9 cellular contexts compared by ENCODE assay signal in the genomic region with DNA sequence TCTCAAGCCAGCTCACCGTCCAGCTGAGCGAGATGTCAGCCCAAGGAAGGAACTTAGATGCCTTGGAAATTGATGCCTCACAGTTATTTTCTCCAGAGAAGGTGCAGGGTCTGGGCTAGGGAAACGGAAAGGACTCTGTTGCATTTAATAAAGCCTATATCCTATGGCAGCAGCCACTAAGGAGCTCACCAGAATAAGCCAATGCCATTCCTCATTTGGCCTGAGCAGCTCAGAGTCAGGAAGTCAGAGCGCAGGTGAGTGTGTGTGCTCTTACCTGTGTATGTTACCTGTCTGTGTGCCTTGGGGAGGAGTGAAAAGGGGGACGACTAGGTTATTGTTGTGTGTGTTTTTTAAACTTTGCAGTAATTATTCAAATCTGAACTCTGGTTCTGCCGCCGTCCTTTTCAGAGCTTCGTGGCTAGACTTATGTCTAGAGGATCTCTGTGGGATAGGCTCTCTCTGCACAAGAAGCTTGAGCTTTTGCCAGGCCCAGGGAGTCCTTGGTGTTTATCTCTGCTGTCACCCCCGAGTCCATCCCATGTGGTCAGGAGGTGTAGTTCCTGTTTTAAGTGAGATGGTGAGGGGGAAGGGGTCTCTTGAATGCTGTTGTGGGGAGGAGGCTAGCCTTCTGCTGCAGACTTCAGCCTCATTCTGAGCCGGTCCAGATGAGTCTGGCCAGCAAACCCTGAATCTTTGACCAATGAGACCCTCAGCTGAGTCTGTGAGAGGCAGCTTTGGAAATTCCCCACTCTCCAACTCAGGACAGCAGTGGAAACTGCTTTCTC. TPM values are rescaled to one million over a fixed set of nuclear protein-coding genes. Genes with fewer than 3 reads are reported as not detected.
DNase-seq lines count a peak whose midpoint lies in the region; ATAC-seq, FAIRE-seq and TF ChIP-seq lines count a peak whose summit lies in the region.
"Had no signal": no experiment of that assay in that cellular context is flagged by ENCODE, and none has a peak within 500 bp of the region (broad histone marks: within the 10 kb centered on the region; RNA-seq: fewer than 3 reads in every experiment).

No MANE protein-coding gene starts in this region.

- DNase-seq in activated naive CD4-positive, alpha-beta T cell treated with anti-CD3 and anti-CD28 coated beads for 36 hours, result no peak
- DNase-seq in activated naive CD4-positive, alpha-beta T cell treated with anti-CD3 and anti-CD28 coated beads, Interleukin-2, amount 50 U/mL, for 16 hours, result no peak
- DNase-seq in thyroid gland (no peak), frontal cortex (ENCODE audit: low spot score in 2 of 2) (no peak), amniotic stem cell (lab: John Stamatoyannopoulos, UW) (no peak)

- no peak for ATAC-seq in HG03432 (IDR thresholded peaks at IDR 0.05; ENCODE audit: unreplicated experiment)

- no peaks in the 10 kb centered on the region for H3K36me3 ChIP-seq in thyroid gland

- H3K36me3 Mint-ChIP-seq in activated naive CD4-positive, alpha-beta T cell treated with anti-CD3 and anti-CD28 coated beads for 36 hours (ENCODE audit: low read depth), result peaks cover 48% of the 10 kb centered on the region

- H3K27me3 ChIP-seq in layer of hippocampus (ENCODE audit: control insufficient read depth, insufficient read depth, low read length) (no peaks in the 10 kb centered on the region), thyroid gland (no peaks in the 10 kb centered on the region)

- FAIRE-seq in frontal cortex (lab: Jason Lieb, UNC), result no peak

- TF ChIP-seq CTCF in VCaP (conservative IDR thresholded peaks at IDR 0.05) (no peak), thyroid gland (IDR thresholded peaks at IDR 0.05) (no peak)

- H3K27ac ChIP-seq in VCaP (peak overlapping the region; percentile 26; the same call in 1 of the 2 replicates), layer of hippocampus (ENCODE audit: low read depth, low read length) (peak overlapping the region; percentile 86), thyroid gland (peak overlapping the region in 2 of 3 donors; percentile 38 to 46)
- H3K27ac ChIP-seq: epithelial cell of prostate had no signal

- no peaks in the 10 kb centered on the region for H3K9me3 Mint-ChIP-seq in activated naive CD4-positive, alpha-beta T cell treated with anti-CD3 and anti-CD28 coated beads for 36 hours

- H3K4me1 Mint-ChIP-seq in activated naive CD4-positive, alpha-beta T cell treated with anti-CD3 and anti-CD28 coated beads for 36 hours (ENCODE audit: low read depth), result peaks cover 47% of the 10 kb centered on the region

- H3K4me3 Mint-ChIP-seq in activated naive CD4-positive, alpha-beta T cell treated with anti-CD3 and anti-CD28 coated beads for 36 hours, result peak overlapping the region; percentile 96

- no peak for TF ChIP-seq POLR2A in thyroid gland (IDR thresholded peaks at IDR 0.05)

- no peak overlapping the region for H3K4me3 ChIP-seq in thyroid gland (replicated peaks in 1 of 3)

- peaks cover 23 to 37% of the 10 kb centered on the region in 2 donors for H3K4me1 ChIP-seq in thyroid gland

- H3K9me3 ChIP-seq in thyroid gland, result no peaks in the 10 kb centered on the region

- peak overlapping the region; percentile 93 for H3K27ac Mint-ChIP-seq in activated naive CD4-positive, alpha-beta T cell treated with anti-CD3 and anti-CD28 coated beads for 36 hours

- H3K27me3 Mint-ChIP-seq in activated naive CD4-positive, alpha-beta T cell treated with anti-CD3 and anti-CD28 coated beads for 36 hours (ENCODE audit: low read depth), result peaks cover 16% of the 10 kb centered on the region

- intact Hi-C loops in activated naive CD4-positive, alpha-beta T cell treated with anti-CD3 and anti-CD28 coated beads for 36 hours (cut with micrococcal nuclease), result loop anchor here (1.0 to 10.0 kb wide), 7 partner anchors 8 to 815 kb away; a partner anchor contains a TSS
- intact Hi-C loops in thyroid gland (cut with DNase I), result no loop called here

- CTCF ChIA-PET in activated naive CD4-positive, alpha-beta T cell treated with anti-CD3 and anti-CD28 coated beads for 36 hours (lab: Charles Lee), result interaction anchor here (0.6 to 7.3 kb wide), 33 partner anchors 9 to 262 kb away, joined by 3 to 277 read pairs (median 4); a partner anchor contains a TSS

- WGBS in thyroid gland, 2 donors, result 51 to 59% methylated on average over 10 of the region's 10 CpGs

RNA-seq across cellular contexts. Expression of a gene that starts 2.4 kb away (rescaled TPM):
- total RNA-seq in activated naive CD4-positive, alpha-beta T cell treated with anti-CD3 and anti-CD28 coated beads for 36 hours, result 10 to 100 TPM; 42.5 to 44.8 TPM
- total RNA-seq in thyroid gland, result 1 to 10 TPM; 2.3 to 3.6 (median 3.1) TPM
- 33.0 TPM for total RNA-seq in frontal cortex

RNA-seq across cellular contexts. Expression of a gene that starts 18.6 kb away (rescaled TPM):
- 10 to 100 TPM; 10.9 to 11.5 TPM for total RNA-seq in activated naive CD4-positive, alpha-beta T cell treated with anti-CD3 and anti-CD28 coated beads for 36 hours
- total RNA-seq in thyroid gland (10 to 100 TPM; 12.9 to 21.1 (median 17.5) TPM), frontal cortex (18.3 TPM)

Comparison
In these comparisons a context has a peak if more than half of its experiments do, and no peak if none do; other contexts are left out.
1. H3K27ac ChIP-seq: peak in every context shown above with its lines; median percentile 86 in layer of hippocampus; 42 in thyroid gland; 26 in VCaP.